1 cellular context compared by ENCODE assay signal in the genomic region with DNA sequence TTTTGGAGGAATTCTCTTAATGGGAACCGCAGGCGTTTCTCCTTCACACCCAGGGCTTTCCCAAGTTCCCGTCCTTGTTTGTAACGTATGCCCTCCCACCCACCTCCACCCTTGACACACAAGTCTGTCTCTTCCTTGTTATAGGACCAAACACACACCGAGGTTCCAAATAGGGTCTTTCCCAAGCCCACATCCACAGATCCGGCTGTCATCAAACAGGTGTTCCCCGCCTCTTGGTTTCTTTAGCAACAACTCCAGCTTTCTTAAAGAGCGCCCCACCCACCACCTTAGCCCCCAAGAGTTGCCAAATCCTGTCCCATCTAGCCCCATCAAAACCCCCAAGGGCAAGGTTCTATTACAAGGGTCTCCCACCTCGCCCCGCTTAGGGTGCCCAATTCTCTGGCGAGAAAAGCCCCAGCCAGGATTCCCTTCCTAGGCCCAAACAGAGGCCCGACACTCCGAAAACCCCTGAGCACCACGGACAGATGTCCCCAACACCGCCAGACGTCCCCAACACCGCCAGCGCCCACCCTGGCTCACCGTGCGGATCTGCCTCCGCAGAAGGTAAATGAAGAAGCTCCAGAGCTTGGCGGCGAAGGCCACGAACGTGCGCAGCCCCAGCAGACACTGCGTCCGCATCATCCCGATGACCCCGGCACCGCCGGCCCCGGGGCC.
TF ChIP-seq lines count a peak whose summit lies in the region.

No MANE protein-coding gene starts in this region.

TF ChIP-seq in GM23338, 12 proteins besides CTCF, POLR2A, EP300 and RAD21 (continued from another document):
- TF ChIP-seq, protein P1, sequence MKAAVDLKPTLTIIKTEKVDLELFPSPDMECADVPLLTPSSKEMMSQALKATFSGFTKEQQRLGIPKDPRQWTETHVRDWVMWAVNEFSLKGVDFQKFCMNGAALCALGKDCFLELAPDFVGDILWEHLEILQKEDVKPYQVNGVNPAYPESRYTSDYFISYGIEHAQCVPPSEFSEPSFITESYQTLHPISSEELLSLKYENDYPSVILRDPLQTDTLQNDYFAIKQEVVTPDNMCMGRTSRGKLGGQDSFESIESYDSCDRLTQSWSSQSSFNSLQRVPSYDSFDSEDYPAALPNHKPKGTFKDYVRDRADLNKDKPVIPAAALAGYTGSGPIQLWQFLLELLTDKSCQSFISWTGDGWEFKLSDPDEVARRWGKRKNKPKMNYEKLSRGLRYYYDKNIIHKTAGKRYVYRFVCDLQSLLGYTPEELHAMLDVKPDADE (IDR thresholded peaks at IDR 0.05) = no peak
- TF ChIP-seq ZNF114 (CRISPR knock-in tag; IDR thresholded peaks at IDR 0.05) = no peak
